34 cellular contexts compared by ENCODE assay signal in the genomic region with DNA sequence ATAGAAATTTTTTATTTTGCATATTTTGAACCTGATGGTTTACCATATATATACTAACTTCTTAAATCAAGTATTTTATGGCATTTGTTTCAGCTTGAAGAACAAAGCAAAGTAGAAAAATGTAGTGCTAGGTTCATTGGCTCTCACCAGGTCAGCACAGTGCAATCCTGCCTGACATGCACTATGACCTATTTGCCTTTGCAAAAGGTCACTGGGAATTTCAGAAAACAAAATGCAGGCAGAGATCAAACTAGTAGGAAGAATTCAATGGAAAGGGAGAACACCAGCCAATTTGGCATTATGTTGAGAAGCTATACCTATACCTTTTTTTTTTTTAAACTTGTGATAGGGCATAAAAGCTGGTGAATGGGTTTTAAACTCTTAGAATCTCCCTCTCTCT.
"Had no signal": no experiment of that assay in that cellular context is flagged by ENCODE, and none has a peak within 500 bp of the region (broad histone marks: within the 10 kb centered on the region; RNA-seq: fewer than 3 reads in every experiment).

No MANE protein-coding gene starts in this region.

- FAIRE-seq: astrocyte, bronchial epithelial cell had no signal

- H3K36me3 ChIP-seq: adrenal gland, ascending aorta, brain microvascular endothelial cell, breast epithelium, cardiac muscle cell had no signal

- H3K4me3 ChIP-seq: adrenal gland, ascending aorta, body of pancreas, breast epithelium, cardiac muscle cell had no signal

- H3K27me3 ChIP-seq: adrenal gland, ascending aorta, body of pancreas, brain microvascular endothelial cell, breast epithelium, cardiac muscle cell had no signal

- ATAC-seq: activated naive CD4-positive, alpha-beta T cell treated with anti-CD3 and anti-CD28 coated beads, Interleukin-2, amount 50 U/mL, for 72 hours; activated naive CD8-positive, alpha-beta T cell treated with anti-CD3 and anti-CD28 coated beads, Interleukin-2, amount 50 U/mL, for 24 hours; activated T-cell treated with anti-CD3 and anti-CD28 coated beads, Interleukin-2, amount 50 U/mL, for 4 hours; activated T-cell treated with anti-CD3 and anti-CD28 coated beads, Interleukin-2, amount 50 U/mL, for 72 hours; activated T-helper 17 cell treated with anti-CD3 and anti-CD28 coated beads, Interleukin-2, amount 50 U/mL, for 72 hours; body of pancreas had no signal

- DNase-seq: activated effector memory CD4-positive, alpha-beta T cell treated with anti-CD3 and anti-CD28 coated beads, Interleukin-2, amount 50 U/mL, for 16 hours; activated effector memory CD4-positive, alpha-beta T cell treated with Interleukin-2 at 50 U/mL for 16 hours; activated gamma-delta T cell; activated gamma-delta T cell treated with Interleukin-2 at 50 U/mL for 16 hours; activated naive CD4-positive, alpha-beta T cell; activated naive CD4-positive, alpha-beta T cell treated with anti-CD3 and anti-CD28 coated beads for 36 hours; activated naive CD4-positive, alpha-beta T cell treated with anti-CD3 and anti-CD28 coated beads, Interleukin-2, amount 10 ng/mL, durations not matched to agents 7 days and 5 days; activated naive CD4-positive, alpha-beta T cell treated with anti-CD3 and anti-CD28 coated beads, Interleukin-2, amount 50 U/mL, for 16 hours; activated naive CD4-positive, alpha-beta T cell treated with Interleukin-2 at 50 U/mL for 16 hours; activated naive CD8-positive, alpha-beta T cell treated with anti-CD3 and anti-CD28 coated beads for 36 hours; activated naive CD8-positive, alpha-beta T cell treated with anti-CD3 and anti-CD28 coated beads, Interleukin-2, amount 10 ng/mL, durations not matched to agents 7 days and 5 days; activated naive CD8-positive, alpha-beta T cell treated with anti-CD3 and anti-CD28 coated beads, Interleukin-2, amount 50 U/mL, for 24 hours; activated T-cell treated with anti-CD3 and anti-CD28 coated beads, Interleukin-2, amount 50 U/mL, for 1 hour; activated T-cell treated with anti-CD3 and anti-CD28 coated beads, Interleukin-2, amount 50 U/mL, for 24 hours; activated T-cell treated with anti-CD3 and anti-CD28 coated beads, Interleukin-2, amount 50 U/mL, for 4 hours; activated T-cell treated with anti-CD3 and anti-CD28 coated beads, Interleukin-2, amount 50 U/mL, for 48 hours; activated T-cell treated with anti-CD3 and anti-CD28 coated beads, Interleukin-2, amount 50 U/mL, for 72 hours; adrenal gland; amniotic stem cell; amygdala; anterior cingulate cortex; aorta; body of pancreas; brain microvascular endothelial cell; caudate nucleus; central memory CD4-positive, alpha-beta T cell; cerebellar nuclear complex had no signal

- H3K9me3 ChIP-seq: adrenal gland, ascending aorta, body of pancreas had no signal

- H3K4me1 ChIP-seq: adrenal gland, ascending aorta, body of pancreas, breast epithelium had no signal

- H3K27ac ChIP-seq: adrenal gland, ascending aorta, body of pancreas, brain microvascular endothelial cell, breast epithelium, cardiac muscle cell had no signal
